ENCODE assay signal across 25 cellular contexts in the genomic region with DNA sequence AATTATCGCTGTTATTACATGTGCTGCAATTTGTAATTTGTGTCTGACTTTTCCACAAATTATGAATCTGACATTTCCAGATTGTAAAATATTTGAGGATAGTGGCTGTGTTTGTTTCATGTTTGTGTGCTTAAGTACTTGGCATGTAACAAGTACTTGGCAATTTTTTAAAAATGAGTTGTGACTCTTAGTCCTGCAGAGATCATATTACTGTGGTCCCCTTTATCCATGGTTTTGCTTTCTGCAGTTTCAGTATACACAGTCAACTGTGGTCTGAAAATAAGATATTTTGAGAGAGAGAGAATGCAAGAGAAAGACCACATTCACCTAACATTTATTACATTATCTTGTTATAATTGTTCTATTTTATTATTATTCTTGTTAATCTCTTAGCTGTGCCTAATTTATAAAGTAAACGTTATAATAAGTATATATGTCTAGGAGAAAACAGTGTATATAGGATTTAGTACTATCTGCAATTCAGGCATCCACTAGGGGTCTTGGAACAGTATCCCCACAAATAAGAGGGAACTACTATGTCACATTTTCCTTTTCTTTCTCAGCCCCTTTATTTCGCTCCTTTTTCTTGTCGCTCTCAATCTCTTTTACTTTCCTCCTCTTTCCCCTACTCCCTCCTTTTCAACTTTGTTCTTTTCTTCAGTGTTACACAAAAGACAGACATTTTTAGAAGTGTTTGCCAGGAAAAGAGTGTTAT.
DNase-seq lines count a peak whose midpoint lies in the region; ATAC-seq and TF ChIP-seq lines count a peak whose summit lies in the region.
"Had no signal": no experiment of that assay in that cellular context is flagged by ENCODE, and none has a peak within 500 bp of the region (broad histone marks: within the 10 kb centered on the region; RNA-seq: fewer than 3 reads in every experiment).

No MANE protein-coding gene starts in this region.

- no peak overlapping the region for H3K9ac ChIP-seq in neural progenitor cell

- H3K4me3 Mint-ChIP-seq in neural progenitor cell: no peak overlapping the region
- H3K4me3 Mint-ChIP-seq: activated naive CD8-positive, alpha-beta T cell treated with anti-CD3 and anti-CD28 coated beads, Interleukin-2, amount 10 ng/mL, durations not matched to agents 7 days and 5 days; T-helper 1 cell treated with Interleukin-12 subunit alpha and Interleukin-12 subunit beta and Interleukin-4 antibody, amounts not matched to agents 30 μg/mL and 1 μg/mL, for 36 hours had no signal

- no peak for ATAC-seq in HG03025 (IDR thresholded peaks at IDR 0.05; ENCODE audit: low FRiP score, unreplicated experiment)
- ATAC-seq in GM21360 (IDR thresholded peaks at IDR 0.05; ENCODE audit: unreplicated experiment): no peak

- H3K27me3 ChIP-seq in neural progenitor cell: no peaks in the 10 kb centered on the region
- H3K27me3 ChIP-seq: hepatocyte, uterus had no signal

- no peak overlapping the region for H3K4me3 ChIP-seq in LNCaP clone FGC (ENCODE audit: low read depth, low read length)
- H3K4me3 ChIP-seq in neural progenitor cell: no peak overlapping the region
- H3K4me3 ChIP-seq: hepatocyte, lung, uterus had no signal

- peaks cover 3% of the 10 kb centered on the region for H3K79me2 ChIP-seq in neural progenitor cell (ENCODE audit: low read depth)
- H3K79me2 ChIP-seq: hepatocyte had no signal

- H3K36me3 Mint-ChIP-seq in neural progenitor cell: no peaks in the 10 kb centered on the region

- no peak overlapping the region for H3K4me2 ChIP-seq in neural progenitor cell
- H3K4me2 ChIP-seq: hepatocyte had no signal

- H3K27ac ChIP-seq in neural progenitor cell: no peak overlapping the region
- H3K27ac ChIP-seq: hepatocyte, uterus had no signal

- TF ChIP-seq CTCF in LNCaP clone FGC (IDR thresholded peaks at IDR 0.05; ENCODE audit: control insufficient read depth, extremely low read depth, insufficient read depth) (no peak), neural progenitor cell (IDR thresholded peaks at IDR 0.05) (peak; percentile 16)

- H3F3A ChIP-seq in neural progenitor cell (ENCODE audit: low read depth): peaks cover under 1% of the 10 kb centered on the region

- no peaks in the 10 kb centered on the region for H3K27me3 Mint-ChIP-seq in neural progenitor cell (ENCODE audit: insufficient read depth, low read depth)
- H3K27me3 Mint-ChIP-seq: activated naive CD8-positive, alpha-beta T cell treated with anti-CD3 and anti-CD28 coated beads, Interleukin-2, amount 10 ng/mL, durations not matched to agents 7 days and 5 days had no signal

- no peaks in the 10 kb centered on the region for H3K4me1 Mint-ChIP-seq in neural progenitor cell

- H3K9me3 Mint-ChIP-seq in neural progenitor cell: no peaks in the 10 kb centered on the region
- H3K9me3 Mint-ChIP-seq: activated naive CD8-positive, alpha-beta T cell treated with anti-CD3 and anti-CD28 coated beads, Interleukin-2, amount 10 ng/mL, durations not matched to agents 7 days and 5 days; activated T-helper 2 cell treated with anti-CD3 and anti-CD28 coated beads, Interferon-gamma antibody, Interleukin-2, Interleukin-4, amounts not matched to agents 10 μg/mL and 5 μg/mL and 100 μg/mL, durations not matched to agents 14 hours and 24 hours and 36 hours; T-helper 1 cell treated with Interleukin-12 subunit alpha and Interleukin-12 subunit beta and Interleukin-4 antibody, amounts not matched to agents 30 μg/mL and 1 μg/mL, for 36 hours had no signal

- H4K20me1 ChIP-seq in neural progenitor cell (ENCODE audit: low read depth): peaks cover 1% of the 10 kb centered on the region

- no peaks in the 10 kb centered on the region for H3K9me3 ChIP-seq in neural progenitor cell (ENCODE audit: low read depth)
- H3K9me3 ChIP-seq: uterus had no signal

- H3K36me3 ChIP-seq in neural progenitor cell: no peaks in the 10 kb centered on the region
- H3K36me3 ChIP-seq: uterus had no signal

- peaks cover 17% of the 10 kb centered on the region for H3K4me1 ChIP-seq in neural progenitor cell
- H3K4me1 ChIP-seq: uterus had no signal

- no peak overlapping the region for H2AFZ ChIP-seq in neural progenitor cell (replicated peaks)
- H2AFZ ChIP-seq: hepatocyte had no signal

- no peak overlapping the region for H3K27ac Mint-ChIP-seq in neural progenitor cell
- H3K27ac Mint-ChIP-seq: activated naive CD8-positive, alpha-beta T cell treated with anti-CD3 and anti-CD28 coated beads, Interleukin-2, amount 10 ng/mL, durations not matched to agents 7 days and 5 days; activated T-helper 2 cell treated with anti-CD3 and anti-CD28 coated beads, Interferon-gamma antibody, Interleukin-2, Interleukin-4, amounts not matched to agents 10 μg/mL and 5 μg/mL and 100 μg/mL, durations not matched to agents 14 hours and 24 hours and 36 hours; T-helper 1 cell treated with Interleukin-12 subunit alpha and Interleukin-12 subunit beta and Interleukin-4 antibody, amounts not matched to agents 30 μg/mL and 1 μg/mL, for 36 hours had no signal

- DNase-seq in NCI-H2029 treated with DMSO at 0.1 percent for 48 hours (lab: John Stamatoyannopoulos, UW): peak; percentile 12
- no peak for DNase-seq in NCI-H2029 (lab: John Stamatoyannopoulos, UW)
- DNase-seq in LNCaP clone FGC (ENCODE audit: low read depth): peak; percentile 17
- peak; percentile 11 for DNase-seq in astrocyte of the hippocampus (ENCODE audit: low read depth, low spot score)
- no peak for DNase-seq in neural progenitor cell (ENCODE audit: low spot score)
- DNase-seq in hypothalamus (lab: John Stamatoyannopoulos, UW): no peak
- DNase-seq: activated CD4-positive, alpha-beta T cell treated with anti-CD3 and anti-CD28 coated beads for 48 hours; activated naive CD8-positive, alpha-beta T cell treated with anti-CD3 and anti-CD28 coated beads, Interleukin-2, amount 10 ng/mL, durations not matched to agents 7 days and 5 days; COR-L47; cortex of kidney; foreskin fibroblast; islet precursor cell; MV-4-11; NCI-H2171; NCI-H526 treated with DMSO at 0.1 percent for 48 hours; nucleus accumbens; SIG-M5; substantia nigra; uterus had no signal

Comparison
In these comparisons a context has a peak if more than half of its experiments do, and no peak if none do; other contexts are left out.
1. DNase-seq: peak in NCI-H2029 treated with DMSO at 0.1 percent for 48 hours (single experiment), LNCaP clone FGC (single experiment) and astrocyte of the hippocampus (single experiment); none in NCI-H2029 (single experiment), neural progenitor cell (single experiment) and hypothalamus (0 of 51).